In genomic region chr2:26244479-26245230, GRCh38 we compare ENCODE assay signal across 8 cellular contexts. TPM values are rescaled to one million over a fixed set of nuclear protein-coding genes. Genes with fewer than 3 reads are reported as not detected.
DNase-seq lines count a peak whose midpoint lies in the region; ATAC-seq and TF ChIP-seq lines count a peak whose summit lies in the region.

HADHA (minus strand) TSS chr2:26244632; CDS start chr2:26244596, 36 bp downstream.
HADHB (plus strand) TSS chr2:26244939; CDS start chr2:26254255, 9,316 bp downstream.

- peaks cover 2 to 5% of the 10 kb centered on the region in 2 donors for H3K36me3 Mint-ChIP-seq in CD14-positive monocyte

- WGBS in right lobe of liver (ENCODE audit: insufficient coverage, low coverage, low lambda C conversion rate, missing lambda C conversion rate): 0% methylated on average over 20 of the region's 51 CpGs

- H3K9me3 ChIP-seq in right lobe of liver: no peaks in the 10 kb centered on the region

- peak; percentile 95 for TF ChIP-seq POLR2A in right lobe of liver (IDR thresholded peaks at IDR 0.05)

- peaks cover 0 to 64% (median 27%) of the 10 kb centered on the region in 4 donors for H3K4me1 ChIP-seq in right lobe of liver

- peak; percentile 83 for DNase-seq in CD14-positive monocyte (ENCODE audit: low spot score)
- peak; percentile 93 for DNase-seq in NCI-H748 (lab: John Stamatoyannopoulos, UW; ENCODE audit: unreplicated experiment)
- DNase-seq in activated CD4-positive, alpha-beta T cell treated with anti-CD3 and anti-CD28 coated beads, Interleukin-2, amount 50 U/mL, for 4 hours: peak; percentile 76 to 81
- DNase-seq in dermis microvascular lymphatic vessel endothelial cell (ENCODE audit: low read depth in 2 of 2): peak; percentile 69 to 89
- peak; percentile 90 to 95 (median 94) for DNase-seq in right lobe of liver
- DNase-seq in stimulated activated CD4-positive, alpha-beta T cell treated with anti-CD3 and anti-CD28 coated beads, Interleukin-4, amount 100 ng/mL, for 4 hours: peak; percentile 76 to 82

- H3K36me3 ChIP-seq in right lobe of liver: no peaks in the 10 kb centered on the region

- H3K27me3 ChIP-seq in right lobe of liver: no peaks in the 10 kb centered on the region

- no peaks in the 10 kb centered on the region for H3K27me3 Mint-ChIP-seq in CD14-positive monocyte (ENCODE audit: low read depth in 3 of 3)

- intact Hi-C loops in CD14-positive monocyte (cut with micrococcal nuclease): loop anchor here (2.0 to 10.0 kb wide), 3 partner anchors 102 to 220 kb away; partner anchors contain the start of genes ADGRF3 (in 2 of the 2) and SELENOI (in 2 of the 2)
- intact Hi-C loops in right lobe of liver (cut with DNase I): no loop called here

- TF ChIP-seq CTCF in CD14-positive monocyte (IDR thresholded peaks at IDR 0.05): no peak
- TF ChIP-seq CTCF in right lobe of liver (IDR thresholded peaks at IDR 0.05): peak; percentile 11 to 27 (median 16)

- ATAC-seq in GM19328 (IDR thresholded peaks at IDR 0.05; ENCODE audit: unreplicated experiment) (peak; percentile 67), HG03520 (IDR thresholded peaks at IDR 0.05; ENCODE audit: unreplicated experiment) (peak; percentile 54), right lobe of liver (peak; percentile 88 to 93 (median 92))

- H3K4me1 Mint-ChIP-seq in CD14-positive monocyte: peaks cover 62% of the 10 kb centered on the region

- peak within 1 kb of the TSS; percentile 98 to 100 (median 100) for H3K27ac Mint-ChIP-seq in CD14-positive monocyte

- H3K9me3 Mint-ChIP-seq in CD14-positive monocyte: peaks cover 0 to 2% (median 0%) of the 10 kb centered on the region in 7 donors

- peak within 1 kb of the TSS; percentile 63 to 92 (median 83) for H3K4me3 ChIP-seq in right lobe of liver

- peak within 1 kb of the TSS; percentile 98 to 99 for H3K4me3 Mint-ChIP-seq in CD14-positive monocyte

- peak within 1 kb of the TSS; percentile 96 to 98 (median 96) for H3K27ac ChIP-seq in right lobe of liver

RNA-seq across cellular contexts. Expression of gene HADHA, which starts in this region (rescaled TPM):
- 100 to 1,000 TPM; 155 to 187 TPM for polyA plus RNA-seq in CD14-positive monocyte
- total RNA-seq in dermis microvascular lymphatic vessel endothelial cell (157 and 161 TPM in 2 replicates), right lobe of liver (100 to 1,000 TPM; 115 to 246 (median 160) TPM)

RNA-seq across cellular contexts. Expression of gene HADHB, which starts in this region (rescaled TPM):
- polyA plus RNA-seq in CD14-positive monocyte: 100 to 1,000 TPM; 186 to 200 TPM
- 117 and 132 TPM in 2 replicates for total RNA-seq in dermis microvascular lymphatic vessel endothelial cell
- total RNA-seq in right lobe of liver: 100 to 1,000 TPM; 129 to 295 (median 219) TPM

Comparison
In these comparisons a context has a peak if more than half of its experiments do, and no peak if none do; other contexts are left out.
1. Peak in every context shown above with its lines: DNase-seq, ATAC-seq, H3K4me3 ChIP-seq and H3K27ac ChIP-seq.
2. intact Hi-C loops: an anchor here in CD14-positive monocyte (2.0 to 10.0 kb wide); none called in right lobe of liver.